In the genomic region with DNA sequence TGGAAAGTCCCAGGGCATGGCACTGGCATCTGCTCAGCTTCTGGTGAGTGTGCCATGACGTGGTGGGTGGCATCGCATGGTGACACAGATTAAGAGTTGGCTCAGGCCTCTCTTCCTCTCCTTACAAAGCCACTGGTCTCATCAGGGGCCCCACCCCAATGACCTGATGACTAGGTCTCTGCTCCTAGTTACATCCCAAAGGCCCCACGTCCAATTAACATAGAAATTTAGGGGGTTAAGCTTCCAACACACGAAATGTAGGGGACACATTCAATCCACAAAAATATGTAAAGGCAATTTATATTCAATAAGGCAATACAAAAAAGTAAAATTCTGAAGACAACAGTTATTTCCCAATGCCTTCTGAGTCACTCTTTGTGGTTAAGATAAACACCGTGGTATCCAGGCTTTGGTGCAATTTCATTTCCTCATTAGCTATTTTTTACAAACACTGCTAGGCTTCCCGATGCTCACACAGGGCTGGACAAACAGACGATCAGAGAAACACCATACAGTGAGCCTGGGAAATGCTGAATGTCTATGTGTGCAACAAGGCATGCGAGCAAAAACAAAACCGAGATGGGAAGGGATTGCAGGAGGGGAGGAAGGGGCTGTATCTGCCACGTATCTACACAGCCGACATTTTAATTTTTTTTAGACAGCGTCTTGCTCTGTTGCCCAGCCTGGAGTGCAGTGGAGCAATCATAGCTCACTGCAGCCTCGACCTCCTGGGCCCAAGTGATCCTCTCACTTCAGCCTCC, we compare ENCODE assay signal across 8 cellular contexts.
A peak's percentile ranks its signal among the peaks of the same experiment; 100 is the strongest.
DNase-seq lines count a peak whose midpoint lies in the region; ATAC-seq and TF ChIP-seq lines count a peak whose summit lies in the region.

No MANE protein-coding gene starts in this region.

- no TSS peak for BruUV-seq in Caco-2 (replicated peaks; lab: Mats Ljungman, UMichigan)

- no peaks in the 10 kb centered on the region for H3K9me3 Mint-ChIP-seq in activated CD4-positive, alpha-beta T cell treated with anti-CD3 and anti-CD28 coated beads, Interleukin-2, amount 10 ng/mL, durations not matched to agents 24 days and 14 days
- no peaks in the 10 kb centered on the region for H3K9me3 Mint-ChIP-seq in Caco-2 (ENCODE audit: unreplicated experiment)

- DNase-seq in AG09309 (ENCODE audit: low read depth) (peak; percentile 81), KG1 (lab: John Stamatoyannopoulos, UW) (peak; percentile 52), esophagus squamous epithelium (lab: John Stamatoyannopoulos, UW) (no peak), retinal pigment epithelial cell (ENCODE audit: low read depth) (peak; percentile 89), Caco-2 (no peak)
- peak; percentile 77 for DNase-seq in activated CD4-positive, alpha-beta T cell treated with anti-CD3 and anti-CD28 coated beads, Interleukin-2, amount 10 ng/mL, durations not matched to agents 24 days and 14 days

- no peaks in the 10 kb centered on the region for H3K27me3 Mint-ChIP-seq in activated CD4-positive, alpha-beta T cell treated with anti-CD3 and anti-CD28 coated beads, Interleukin-2, amount 10 ng/mL, durations not matched to agents 24 days and 14 days
- H3K27me3 Mint-ChIP-seq in Caco-2 (ENCODE audit: insufficient read depth, unreplicated experiment) = no peaks in the 10 kb centered on the region

- ATAC-seq in GM19467 (IDR thresholded peaks at IDR 0.05; ENCODE audit: unreplicated experiment) (peak; percentile 26), HG02970 (IDR thresholded peaks at IDR 0.05; ENCODE audit: low FRiP score, unreplicated experiment) (no peak)

- peak in 1 of 4 donors; percentile 28 for TF ChIP-seq POLR2A in esophagus squamous epithelium (IDR thresholded peaks at IDR 0.05)

- peak overlapping the region; percentile 97 for H3K27ac Mint-ChIP-seq in activated CD4-positive, alpha-beta T cell treated with anti-CD3 and anti-CD28 coated beads, Interleukin-2, amount 10 ng/mL, durations not matched to agents 24 days and 14 days
- H3K27ac Mint-ChIP-seq in Caco-2 (ENCODE audit: unreplicated experiment) = no peak overlapping the region

- H3K27ac ChIP-seq in esophagus squamous epithelium = peak overlapping the region; percentile 77 to 89 (median 84)

- peaks cover 47 to 83% (median 55%) of the 10 kb centered on the region in 3 donors for H3K4me1 ChIP-seq in esophagus squamous epithelium
- no peaks in the 10 kb centered on the region for H3K4me1 ChIP-seq in Caco-2

- H3K27me3 ChIP-seq in esophagus squamous epithelium (no peaks in the 10 kb centered on the region), Caco-2 (replicated peaks; ENCODE audit: control insufficient read depth, insufficient read depth, low read length) (no peaks in the 10 kb centered on the region)

- 27 to 48% methylated on average over 13 of the region's 13 CpGs for WGBS in esophagus squamous epithelium, 2 donors

- peaks cover 99% of the 10 kb centered on the region for H3K4me1 Mint-ChIP-seq in activated CD4-positive, alpha-beta T cell treated with anti-CD3 and anti-CD28 coated beads, Interleukin-2, amount 10 ng/mL, durations not matched to agents 24 days and 14 days
- H3K4me1 Mint-ChIP-seq in Caco-2 (ENCODE audit: low read depth, unreplicated experiment) = no peaks in the 10 kb centered on the region

- POLR2A ChIA-PET in Caco-2 (lab: Charles Lee) = no interaction called here

- H3K36me3 Mint-ChIP-seq in activated CD4-positive, alpha-beta T cell treated with anti-CD3 and anti-CD28 coated beads, Interleukin-2, amount 10 ng/mL, durations not matched to agents 24 days and 14 days (ENCODE audit: low read depth) = peaks cover 68% of the 10 kb centered on the region
- no peaks in the 10 kb centered on the region for H3K36me3 Mint-ChIP-seq in Caco-2 (ENCODE audit: insufficient read depth, unreplicated experiment)

- peaks cover 0 to 26% (median 4%) of the 10 kb centered on the region in 3 donors for H3K36me3 ChIP-seq in esophagus squamous epithelium
- no peaks in the 10 kb centered on the region; the same call in 1 of the 2 replicates for H3K36me3 ChIP-seq in Caco-2 (ENCODE audit: control insufficient read depth, insufficient read depth, low read length)

- H3K4me3 Mint-ChIP-seq in activated CD4-positive, alpha-beta T cell treated with anti-CD3 and anti-CD28 coated beads, Interleukin-2, amount 10 ng/mL, durations not matched to agents 24 days and 14 days = peak overlapping the region; percentile 78
- no peak overlapping the region for H3K4me3 Mint-ChIP-seq in Caco-2 (ENCODE audit: unreplicated experiment)

- H3K4me3 ChIP-seq in AG09309 (ENCODE audit: control insufficient read depth, low read depth, low read length) = no peak overlapping the region
- no peak overlapping the region for H3K4me3 ChIP-seq in esophagus squamous epithelium
- H3K4me3 ChIP-seq in retinal pigment epithelial cell (ENCODE audit: low read length) = no peak overlapping the region
- H3K4me3 ChIP-seq in Caco-2 (ENCODE audit: low read depth, low read length) = no peak overlapping the region

- no peak for TF ChIP-seq CTCF in AG09309 (IDR thresholded peaks at IDR 0.05; ENCODE audit: control insufficient read depth, insufficient read depth, low read depth, low read length, missing control alignments)
- no peak for TF ChIP-seq CTCF in esophagus squamous epithelium (IDR thresholded peaks at IDR 0.05)
- TF ChIP-seq CTCF in retinal pigment epithelial cell (conservative IDR thresholded peaks at IDR 0.05; ENCODE audit: low read depth, low read length) = no peak
- TF ChIP-seq CTCF in Caco-2 (IDR thresholded peaks at IDR 0.05; ENCODE audit: insufficient read depth in 1 of 2, low read depth in 1 of 2, low read length in 1 of 2, severe bottlenecking in 1 of 2, unreplicated experiment in 1 of 2) = no peak

- no peaks in the 10 kb centered on the region for H3K9me3 ChIP-seq in esophagus squamous epithelium
- H3K9me3 ChIP-seq in Caco-2 = no peaks in the 10 kb centered on the region

- intact Hi-C loops in activated CD4-positive, alpha-beta T cell treated with anti-CD3 and anti-CD28 coated beads, Interleukin-2, amount 10 ng/mL, durations not matched to agents 24 days and 14 days (cut with micrococcal nuclease) = no loop called here
- intact Hi-C loops in esophagus squamous epithelium (cut with DNase I) (loop anchor here (10.0 kb wide), 1 partner anchor 69 kb away; a partner anchor contains a TSS), Caco-2 (cut with micrococcal nuclease; ENCODE audit: unreplicated experiment) (no loop called here)

- CTCF ChIA-PET in Caco-2 (lab: Charles Lee) = no interaction called here

Comparison
In these comparisons a context has a peak if more than half of its experiments do, and no peak if none do; other contexts are left out.
1. DNase-seq: peak in AG09309 (single experiment), KG1 (single experiment), activated CD4-positive, alpha-beta T cell treated with anti-CD3 and anti-CD28 coated beads, Interleukin-2, amount 10 ng/mL, durations not matched to agents 24 days and 14 days (single experiment) and retinal pigment epithelial cell (single experiment); none in esophagus squamous epithelium (single experiment) and Caco-2 (0 of 2).